Comparison of ENCODE assay signal across 18 cellular contexts in genomic region chr10:87058171-87058570, GRCh38. TPM values are rescaled to one million over a fixed set of nuclear protein-coding genes. Genes with fewer than 3 reads are reported as not detected.
DNase-seq lines count a peak whose midpoint lies in the region; ATAC-seq and TF ChIP-seq lines count a peak whose summit lies in the region.
"Had no signal": no experiment of that assay in that cellular context is flagged by ENCODE, and none has a peak within 500 bp of the region (broad histone marks: within the 10 kb centered on the region; RNA-seq: fewer than 3 reads in every experiment).

No MANE protein-coding gene starts in this region.

- no peak for ATAC-seq in stimulated activated naive CD8-positive, alpha-beta T cell treated with anti-CD3 and anti-CD28 coated beads, Interleukin-15, Interleukin-2, amounts not matched to agents 100 U/mL and 50 U/mL, for 24 hours
- ATAC-seq: GM12878, GM23338 had no signal

- H3K27me3 Mint-ChIP-seq in progenitor cell of endocrine pancreas, result no peaks in the 10 kb centered on the region

- TF ChIP-seq CTCF in A673 (conservative IDR thresholded peaks at IDR 0.05; ENCODE audit: low read depth, low read length), result no peak
- no peak for TF ChIP-seq CTCF in astrocyte of the spinal cord (IDR thresholded peaks at IDR 0.05; ENCODE audit: low read depth, low read length)
- no peak for TF ChIP-seq CTCF in GM10266 (IDR thresholded peaks at IDR 0.05; ENCODE audit: control insufficient read depth, insufficient read depth, low read depth, missing control alignments)
- TF ChIP-seq CTCF in progenitor cell of endocrine pancreas (IDR thresholded peaks at IDR 0.05; ENCODE audit: unreplicated experiment), result no peak

- H3K9me3 ChIP-seq in A673 (ENCODE audit: low read depth, low read length, poor library complexity, severe bottlenecking), result no peaks in the 10 kb centered on the region

- H3K4me1 Mint-ChIP-seq in progenitor cell of endocrine pancreas (ENCODE audit: low read depth), result peaks cover 2% of the 10 kb centered on the region
- H3K4me1 Mint-ChIP-seq: GM23338 had no signal

- no peaks in the 10 kb centered on the region for H3K27me3 ChIP-seq in A673 (replicated peaks; ENCODE audit: insufficient read depth, low read depth, low read length, poor library complexity)

- BruUV-seq in A673 (replicated peaks; lab: Mats Ljungman, UMichigan), result no TSS peak

- no peaks in the 10 kb centered on the region for H3K9me3 Mint-ChIP-seq in progenitor cell of endocrine pancreas (ENCODE audit: low read depth)
- H3K9me3 Mint-ChIP-seq: GM23338 had no signal

- in situ Hi-C loops in astrocyte of the spinal cord (cut with HindIII; ENCODE audit: low sequenced_read_pairs), result no loop called here

- H3K27ac ChIP-seq in A673 (ENCODE audit: low read depth, low read length, poor library complexity, severe bottlenecking), result peak overlapping the region; percentile 65
- H3K27ac ChIP-seq: HL-60 had no signal

- peak; percentile 95 for DNase-seq in A673 (ENCODE audit: low spot score)
- peak; percentile 86 for DNase-seq in astrocyte of the spinal cord (ENCODE audit: low read depth, low spot score)
- peak; percentile 4 to 20 for DNase-seq in dermis microvascular lymphatic vessel endothelial cell (ENCODE audit: low read depth in 2 of 2)
- DNase-seq in midbrain (lab: John Stamatoyannopoulos, UW), result peak; percentile 44
- no peak for DNase-seq in GM10266 (ENCODE audit: extremely low spot score)
- no peak for DNase-seq in progenitor cell of endocrine pancreas (ENCODE audit: low spot score, unreplicated experiment)
- no peak for DNase-seq in stimulated activated naive CD8-positive, alpha-beta T cell treated with anti-CD3 and anti-CD28 coated beads, Interleukin-15, Interleukin-2, amounts not matched to agents 100 U/mL and 50 U/mL, for 24 hours
- no peak for DNase-seq in NCI-H345 treated with DMSO at 0.1 percent for 48 hours (lab: John Stamatoyannopoulos, UW; ENCODE audit: unreplicated experiment)
- DNase-seq: 8988T, KBM-7, NCI-H1092 treated with DMSO at 0.1 percent for 48 hours, NCI-H1930, NCI-H510A treated with DMSO at 0.1 percent for 48 hours, SHP77 treated with DMSO at 0.1 percent for 48 hours had no signal

- no peak overlapping the region for H3K4me3 Mint-ChIP-seq in progenitor cell of endocrine pancreas (ENCODE audit: low read depth)
- H3K4me3 Mint-ChIP-seq: GM23338 had no signal

- CTCF ChIA-PET in A673 (lab: Charles Lee), result no interaction called here

- peaks cover 33% of the 10 kb centered on the region for H3K36me3 Mint-ChIP-seq in progenitor cell of endocrine pancreas (ENCODE audit: insufficient read depth)

- H3K36me3 ChIP-seq in A673 (ENCODE audit: insufficient read depth, low read length, poor library complexity, severe bottlenecking), result peaks cover 71% of the 10 kb centered on the region

- no peak overlapping the region for H3K4me3 ChIP-seq in A673 (ENCODE audit: low read depth, low read length, poor library complexity, severe bottlenecking)
- H3K4me3 ChIP-seq in astrocyte of the spinal cord (ENCODE audit: low read depth, low read length), result no peak overlapping the region
- H3K4me3 ChIP-seq: GM12878, GM23338 had no signal

- intact Hi-C loops in A673 (cut with micrococcal nuclease; ENCODE audit: unreplicated experiment), result no loop called here

- H3K27ac Mint-ChIP-seq in progenitor cell of endocrine pancreas, result no peak overlapping the region
- H3K27ac Mint-ChIP-seq: GM23338 had no signal

- H3K4me1 ChIP-seq in A673 (ENCODE audit: insufficient read depth, low read length, poor library complexity, severe bottlenecking), result peaks cover 50% of the 10 kb centered on the region

- POLR2A ChIA-PET in A673 (lab: Charles Lee; ENCODE audit: low non-redundant PET), result no interaction called here

RNA-seq across cellular contexts. Expression of gene GLUD1, which starts 36.5 kb away (rescaled TPM):
- total RNA-seq in A673 (2021) (140 and 142 TPM in 2 replicates), dermis microvascular lymphatic vessel endothelial cell (136 and 165 TPM in 2 replicates), progenitor cell of endocrine pancreas (69.5 and 72.4 TPM in 2 replicates)

RNA-seq across cellular contexts. Expression of gene SHLD2, which starts 36.8 kb away (rescaled TPM):
- total RNA-seq in A673 (2021), result 33.2 and 36.7 TPM in 2 replicates
- total RNA-seq in dermis microvascular lymphatic vessel endothelial cell, result 17.6 and 18.1 TPM in 2 replicates
- 18.9 and 19.2 TPM in 2 replicates for total RNA-seq in progenitor cell of endocrine pancreas

RNA-seq across cellular contexts. Expression of gene FAM25A, which starts 38.1 kb away (rescaled TPM):
- total RNA-seq in A673 (2021), result not detected in 2 replicates
- not detected in 2 replicates for total RNA-seq in dermis microvascular lymphatic vessel endothelial cell
- not detected in 2 replicates for total RNA-seq in progenitor cell of endocrine pancreas
- total RNA-seq: GM12878, GM23338, M059J had no signal

Comparison
In these comparisons a context has a peak if more than half of its experiments do, and no peak if none do; other contexts are left out.
1. DNase-seq: peak in A673 (single experiment), astrocyte of the spinal cord (single experiment), dermis microvascular lymphatic vessel endothelial cell (2 of 2) and midbrain (single experiment); none in GM10266 (single experiment), progenitor cell of endocrine pancreas (single experiment), stimulated activated naive CD8-positive, alpha-beta T cell treated with anti-CD3 and anti-CD28 coated beads, Interleukin-15, Interleukin-2, amounts not matched to agents 100 U/mL and 50 U/mL, for 24 hours (single experiment) and NCI-H345 treated with DMSO at 0.1 percent for 48 hours (single experiment).